Comparison of ENCODE assay signal across 8 cellular contexts in genomic region chr14:23093993-23094665, GRCh38. TPM values are rescaled to one million over a fixed set of nuclear protein-coding genes. Genes with fewer than 3 reads are reported as not detected.
A peak's percentile ranks its signal among the peaks of the same experiment; 100 is the strongest.
DNase-seq lines count a peak whose midpoint lies in the region; TF ChIP-seq lines count a peak whose summit lies in the region.

No MANE protein-coding gene starts in this region.

- no peak for DNase-seq in GM13976 (ENCODE audit: low spot score)
- no peak for DNase-seq in fibroblast of pulmonary artery (ENCODE audit: low read depth)
- DNase-seq in NCI-H2227 treated with DMSO at 0.1 percent for 48 hours (lab: John Stamatoyannopoulos, UW) = no peak
- DNase-seq in hippocampal formation (lab: John Stamatoyannopoulos, UW) = no peak
- no peak for DNase-seq in stimulated activated naive CD4-positive, alpha-beta T cell treated with Interleukin-2 at 50 U/mL for 16 hours (lab: John Stamatoyannopoulos, UW)
- no peak for DNase-seq in activated gamma-delta T cell treated with Interleukin-2 at 50 U/mL for 16 hours

- H3K4me2 ChIP-seq in OCI-LY1 (ENCODE audit: low read length) = peak overlapping the region; percentile 93
- peak overlapping the region; percentile 96 for H3K4me2 ChIP-seq in skeletal muscle satellite cell (ENCODE audit: low read length)

- peaks cover 25% of the 10 kb centered on the region for H3K4me1 ChIP-seq in OCI-LY1 (ENCODE audit: insufficient read depth, low read length, severe bottlenecking)
- peaks cover 27% of the 10 kb centered on the region for H3K4me1 ChIP-seq in skeletal muscle satellite cell (ENCODE audit: control insufficient read depth, insufficient read depth, low read length)

- H3F3A ChIP-seq in OCI-LY1 (ENCODE audit: insufficient read depth, low read length) = no peaks in the 10 kb centered on the region

- no peaks in the 10 kb centered on the region for H3K9me2 ChIP-seq in OCI-LY1 (ENCODE audit: low read depth, low read length)

- H3K27me3 ChIP-seq in OCI-LY1 (ENCODE audit: insufficient read depth, low read length) (no peaks in the 10 kb centered on the region), skeletal muscle satellite cell (ENCODE audit: control insufficient read depth, insufficient read depth, low read length) (no peaks in the 10 kb centered on the region)

- peak overlapping the region; percentile 73 for H3K4me3 ChIP-seq in OCI-LY1 (ENCODE audit: low read depth, low read length, poor library complexity, severe bottlenecking)
- H3K4me3 ChIP-seq in fibroblast of pulmonary artery (replicated peaks; ENCODE audit: low read depth, low read length) = peak overlapping the region; percentile 70
- H3K4me3 ChIP-seq in skeletal muscle satellite cell (ENCODE audit: low read length) = peak overlapping the region; percentile 91

- H3K36me3 ChIP-seq in OCI-LY1 (ENCODE audit: insufficient read depth, low read length) (peaks cover 69% of the 10 kb centered on the region), skeletal muscle satellite cell (ENCODE audit: insufficient read depth, low read length) (peaks cover 60% of the 10 kb centered on the region)

- H2AFZ ChIP-seq in OCI-LY1 (ENCODE audit: low read length) = no peak overlapping the region

- H4K20me1 ChIP-seq in OCI-LY1 (ENCODE audit: insufficient read depth, low read length) = no peaks in the 10 kb centered on the region

- in situ Hi-C loops in GM13976 (cut with MboI; ENCODE audit: low sequenced_read_pairs, unreplicated experiment) = no loop called here

- TF ChIP-seq CTCF in GM13976 (IDR thresholded peaks at IDR 0.05; ENCODE audit: borderline replicate concordance, control extremely low read depth, extremely low read depth, insufficient read depth, missing control alignments) = peak; percentile 32
- peak; percentile 59 for TF ChIP-seq CTCF in OCI-LY1 (IDR thresholded peaks at IDR 0.05; ENCODE audit: low read length)
- peak; percentile 32 for TF ChIP-seq CTCF in fibroblast of pulmonary artery (IDR thresholded peaks at IDR 0.05; ENCODE audit: low read length, missing control alignments)

- peaks cover 30% of the 10 kb centered on the region for H3K79me2 ChIP-seq in OCI-LY1 (ENCODE audit: insufficient read depth, low read length)

- H3K9me3 ChIP-seq in OCI-LY1 (ENCODE audit: low read length) (no peaks in the 10 kb centered on the region), skeletal muscle satellite cell (replicated peaks; ENCODE audit: low read length) (no peaks in the 10 kb centered on the region)

- H3K27ac ChIP-seq in OCI-LY1 (ENCODE audit: low read depth, low read length, poor library complexity, severe bottlenecking) = peak overlapping the region; percentile 77

- H3K9ac ChIP-seq in OCI-LY1 (ENCODE audit: low read length) (peak overlapping the region; percentile 83), skeletal muscle satellite cell (ENCODE audit: low read depth, low read length) (peak overlapping the region; percentile 97)

RNA-seq across cellular contexts. Expression of gene ACIN1, which starts 0.8 kb away (rescaled TPM):
- 64.4 and 77.3 TPM in 2 replicates for total RNA-seq in skeletal muscle satellite cell (2012; rRNA removed)

RNA-seq across cellular contexts. Expression of gene C14orf119, which starts 1.2 kb away (rescaled TPM):
- total RNA-seq in skeletal muscle satellite cell (2012; rRNA removed) = 33.5 and 45.9 TPM in 2 replicates

RNA-seq across cellular contexts. Expression of gene CIROP, which starts 10.7 kb away (rescaled TPM):
- total RNA-seq in skeletal muscle satellite cell (2012; rRNA removed) = not detected in 2 replicates

RNA-seq across cellular contexts. Expression of gene CEBPE, which starts 24.9 kb away (rescaled TPM):
- total RNA-seq in skeletal muscle satellite cell (2012; rRNA removed) = not detected in 2 replicates

RNA-seq across cellular contexts. Expression of gene CDH24, which starts 36.8 kb away (rescaled TPM):
- total RNA-seq in skeletal muscle satellite cell (2012; rRNA removed) = 3.5 and 4.1 TPM in 2 replicates
